11 cellular contexts compared by ENCODE assay signal in genomic region chr19:2044709-2045500, GRCh38. TPM values are rescaled to one million over a fixed set of nuclear protein-coding genes. Genes with fewer than 3 reads are reported as not detected.
DNase-seq lines count a peak whose midpoint lies in the region; ATAC-seq and TF ChIP-seq lines count a peak whose summit lies in the region.
"Had no signal": no experiment of that assay in that cellular context is flagged by ENCODE, and none has a peak within 500 bp of the region (broad histone marks: within the 10 kb centered on the region; RNA-seq: fewer than 3 reads in every experiment).

No MANE protein-coding gene starts in this region.

- TF ChIP-seq CTCF in heart right ventricle (IDR thresholded peaks at IDR 0.05) (no peak), upper lobe of right lung (IDR thresholded peaks at IDR 0.05) (no peak)

- peaks cover 17% of the 10 kb centered on the region for H3K36me3 Mint-ChIP-seq in activated naive CD8-positive, alpha-beta T cell treated with anti-CD3 and anti-CD28 coated beads for 36 hours
- peaks cover 16% of the 10 kb centered on the region for H3K36me3 Mint-ChIP-seq in memory B cell

- intact Hi-C loops in heart right ventricle (cut with DNase I) (no loop called here), Right ventricle myocardium superior (cut with DNase I) (no loop called here), upper lobe of right lung (cut with DNase I) (no loop called here)

- H3K9me3 ChIP-seq in heart right ventricle (no peaks in the 10 kb centered on the region), upper lobe of right lung (no peaks in the 10 kb centered on the region)

- H3K4me1 ChIP-seq in heart right ventricle (peaks cover 85 to 100% (median 98%) of the 10 kb centered on the region in 9 donors), upper lobe of right lung (peaks cover 88% of the 10 kb centered on the region)

- peaks cover 0 to 81% (median 24%) of the 10 kb centered on the region in 9 donors for H3K36me3 ChIP-seq in heart right ventricle
- peaks cover 88% of the 10 kb centered on the region for H3K36me3 ChIP-seq in upper lobe of right lung

- H3K4me3 Mint-ChIP-seq in activated naive CD8-positive, alpha-beta T cell treated with anti-CD3 and anti-CD28 coated beads for 36 hours: no peak overlapping the region
- H3K4me3 Mint-ChIP-seq in memory B cell: peak overlapping the region; percentile 32

- H3K4me3 ChIP-seq in heart right ventricle (no peak overlapping the region), upper lobe of right lung (no peak overlapping the region)

- ATAC-seq in heart right ventricle (no peak), Right ventricle myocardium superior (ENCODE audit: poor library complexity) (no peak), memory B cell (ENCODE audit: low read depth) (no peak), upper lobe of right lung (no peak)

- H3K27ac ChIP-seq in heart right ventricle: peak overlapping the region; percentile 58 to 100 (median 90)
- peak overlapping the region; percentile 47 for H3K27ac ChIP-seq in upper lobe of right lung
- H3K27ac ChIP-seq: brain microvascular endothelial cell, parathyroid adenoma had no signal

- DNase-seq in heart right ventricle (no peak), Right ventricle myocardium superior (no peak), memory B cell (ENCODE audit: low spot score in 2 of 2) (peak in 1 of 2 donors; percentile 32), upper lobe of right lung (no peak), NCI-H2171 treated with DMSO at 0.1 percent for 48 hours (lab: John Stamatoyannopoulos, UW) (no peak), D341Med (ENCODE audit: low spot score) (no peak), iPS-NIHi11 (ENCODE audit: low spot score) (no peak)
- no peak for DNase-seq in activated naive CD8-positive, alpha-beta T cell treated with anti-CD3 and anti-CD28 coated beads for 36 hours
- DNase-seq: brain microvascular endothelial cell, NCI-H748 treated with DMSO at 0.1 percent for 48 hours had no signal

- H3K9me3 Mint-ChIP-seq in activated naive CD8-positive, alpha-beta T cell treated with anti-CD3 and anti-CD28 coated beads for 36 hours: no peaks in the 10 kb centered on the region
- no peaks in the 10 kb centered on the region for H3K9me3 Mint-ChIP-seq in memory B cell

- 81 to 82% methylated on average over 18 of the region's 18 CpGs for WGBS in heart right ventricle, 2 donors

- H3K4me1 Mint-ChIP-seq in activated naive CD8-positive, alpha-beta T cell treated with anti-CD3 and anti-CD28 coated beads for 36 hours: peaks cover 36% of the 10 kb centered on the region
- peaks cover 30% of the 10 kb centered on the region for H3K4me1 Mint-ChIP-seq in memory B cell

- H3K27ac Mint-ChIP-seq in activated naive CD8-positive, alpha-beta T cell treated with anti-CD3 and anti-CD28 coated beads for 36 hours: peak overlapping the region; percentile 66
- peak overlapping the region; percentile 98 for H3K27ac Mint-ChIP-seq in memory B cell

- H3K27me3 Mint-ChIP-seq in activated naive CD8-positive, alpha-beta T cell treated with anti-CD3 and anti-CD28 coated beads for 36 hours: no peaks in the 10 kb centered on the region
- H3K27me3 Mint-ChIP-seq in memory B cell: no peaks in the 10 kb centered on the region

- no peaks in the 10 kb centered on the region for H3K27me3 ChIP-seq in heart right ventricle
- no peaks in the 10 kb centered on the region for H3K27me3 ChIP-seq in upper lobe of right lung
- H3K27me3 ChIP-seq: brain microvascular endothelial cell had no signal

RNA-seq across cellular contexts. Expression of gene MKNK2, which starts 6.1 kb away (rescaled TPM):
- total RNA-seq in heart right ventricle (100 to 1,000 TPM; 107 to 260 (median 144) TPM), Right ventricle myocardium superior (238 TPM), upper lobe of right lung (314 TPM)
- polyA plus RNA-seq in heart right ventricle: 100 to 1,000 TPM; 144 to 189 TPM
- 100 to 1,000 TPM; 230 to 232 TPM for total RNA-seq in activated naive CD8-positive, alpha-beta T cell treated with anti-CD3 and anti-CD28 coated beads for 36 hours

RNA-seq across cellular contexts. Expression of gene BTBD2, which starts 29.4 kb away (rescaled TPM):
- total RNA-seq in heart right ventricle (10 to 100 TPM; 45.1 to 70.4 (median 56.6) TPM), Right ventricle myocardium superior (56.3 TPM), upper lobe of right lung (56.5 TPM)
- 10 to 100 TPM; 42.8 to 55.2 TPM for polyA plus RNA-seq in heart right ventricle
- 10 to 100 TPM; 22.1 to 26.2 TPM for total RNA-seq in activated naive CD8-positive, alpha-beta T cell treated with anti-CD3 and anti-CD28 coated beads for 36 hours

RNA-seq across cellular contexts. Expression of gene MOB3A, which starts 51.2 kb away (rescaled TPM):
- total RNA-seq in heart right ventricle (10 to 100 TPM; 10.0 to 30.5 (median 16.2) TPM), Right ventricle myocardium superior (15.6 TPM), upper lobe of right lung (58.8 TPM)
- polyA plus RNA-seq in heart right ventricle: 10 to 100 TPM in 1 of 2 donors, 1 to 10 TPM in 1; 8.9 to 12.8 TPM
- 100 to 1,000 TPM; 147 to 153 TPM for total RNA-seq in activated naive CD8-positive, alpha-beta T cell treated with anti-CD3 and anti-CD28 coated beads for 36 hours

RNA-seq across cellular contexts. Expression of gene IZUMO4, which starts 51.8 kb away (rescaled TPM):
- total RNA-seq in heart right ventricle: 1 to 10 TPM; 1.2 to 6.5 (median 2.2) TPM
- 10 to 100 TPM in 1 of 2 donors, 1 to 10 TPM in 1; 8.6 to 13.1 TPM for polyA plus RNA-seq in heart right ventricle
- 1.7 TPM for total RNA-seq in Right ventricle myocardium superior
- total RNA-seq in activated naive CD8-positive, alpha-beta T cell treated with anti-CD3 and anti-CD28 coated beads for 36 hours: 10 to 100 TPM; 12.4 to 12.6 TPM
- 6.8 TPM for total RNA-seq in upper lobe of right lung
